13 cellular contexts compared by ENCODE assay signal in the genomic region with DNA sequence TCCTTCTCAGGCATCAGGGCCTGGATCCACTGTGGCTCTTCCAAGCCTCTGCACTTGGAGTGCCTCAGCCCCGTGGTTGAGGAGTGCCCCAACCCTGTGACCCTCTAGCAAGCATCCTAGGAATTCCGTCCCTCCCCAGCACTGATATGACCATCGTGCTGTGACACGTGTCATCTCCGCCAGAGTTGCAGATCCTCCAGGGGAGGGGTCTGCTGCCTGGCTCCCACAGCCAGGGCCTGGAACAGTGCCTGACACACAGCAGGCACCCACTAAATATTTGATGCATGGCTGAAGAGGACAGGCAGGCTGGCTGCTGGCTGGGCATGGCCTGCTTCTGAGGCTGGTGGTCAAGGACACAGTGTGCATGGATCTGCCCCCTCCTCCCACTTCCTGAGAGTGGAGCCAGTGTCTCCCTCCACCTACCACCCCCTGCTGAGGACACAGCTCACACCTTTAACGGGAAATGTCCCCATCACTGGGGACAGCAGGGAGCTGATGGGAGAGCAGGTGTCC. TPM values are rescaled to one million over a fixed set of nuclear protein-coding genes. Genes with fewer than 3 reads are reported as not detected.
A peak's percentile ranks its signal among the peaks of the same experiment; 100 is the strongest.
DNase-seq lines count a peak whose midpoint lies in the region; ATAC-seq and TF ChIP-seq lines count a peak whose summit lies in the region.
"Had no signal": no experiment of that assay in that cellular context is flagged by ENCODE, and none has a peak within 500 bp of the region (broad histone marks: within the 10 kb centered on the region; RNA-seq: fewer than 3 reads in every experiment).

No MANE protein-coding gene starts in this region.

- H3K9me3 ChIP-seq in endodermal cell (ENCODE audit: control insufficient read depth, low read length), result no peaks in the 10 kb centered on the region
- H3K9me3 ChIP-seq in upper lobe of right lung, result no peaks in the 10 kb centered on the region
- no peaks in the 10 kb centered on the region for H3K9me3 ChIP-seq in A673 (ENCODE audit: low read depth, low read length, poor library complexity, severe bottlenecking)
- H3K9me3 ChIP-seq: MG63, testis had no signal

- TF ChIP-seq CTCF in endodermal cell (conservative IDR thresholded peaks at IDR 0.05) (peak; percentile 15), upper lobe of right lung (IDR thresholded peaks at IDR 0.05) (no peak), A673 (conservative IDR thresholded peaks at IDR 0.05; ENCODE audit: low read depth, low read length) (no peak)

- no peak overlapping the region for H3K27ac Mint-ChIP-seq in activated T-cell treated with anti-CD3 and anti-CD28 coated beads, Interleukin-2, amount 50 U/mL, for 72 hours
- no peak overlapping the region for H3K27ac Mint-ChIP-seq in endodermal cell
- H3K27ac Mint-ChIP-seq in memory B cell, result no peak overlapping the region

- no peaks in the 10 kb centered on the region for H3K36me3 Mint-ChIP-seq in activated T-cell treated with anti-CD3 and anti-CD28 coated beads, Interleukin-2, amount 50 U/mL, for 4 hours (ENCODE audit: insufficient read depth)
- no peaks in the 10 kb centered on the region for H3K36me3 Mint-ChIP-seq in activated T-cell treated with anti-CD3 and anti-CD28 coated beads, Interleukin-2, amount 50 U/mL, for 72 hours (ENCODE audit: insufficient read depth in 2 of 2)
- peaks cover 4% of the 10 kb centered on the region for H3K36me3 Mint-ChIP-seq in endodermal cell (ENCODE audit: low read depth)
- H3K36me3 Mint-ChIP-seq in memory B cell, result peaks cover 2% of the 10 kb centered on the region

- no peak overlapping the region for H3K27ac ChIP-seq in endodermal cell (ENCODE audit: low read depth, low read length)
- H3K27ac ChIP-seq in upper lobe of right lung, result peak overlapping the region; percentile 42
- H3K27ac ChIP-seq in A673 (ENCODE audit: low read depth, low read length, poor library complexity, severe bottlenecking), result no peak overlapping the region
- H3K27ac ChIP-seq: testis had no signal

- no peaks in the 10 kb centered on the region for H3K9me3 Mint-ChIP-seq in activated T-cell treated with anti-CD3 and anti-CD28 coated beads, Interleukin-2, amount 50 U/mL, for 4 hours
- H3K9me3 Mint-ChIP-seq in activated T-cell treated with anti-CD3 and anti-CD28 coated beads, Interleukin-2, amount 50 U/mL, for 72 hours, result no peaks in the 10 kb centered on the region
- H3K9me3 Mint-ChIP-seq in endodermal cell, result no peaks in the 10 kb centered on the region
- H3K9me3 Mint-ChIP-seq in memory B cell, result no peaks in the 10 kb centered on the region

- peaks cover 16% of the 10 kb centered on the region for H3K4me1 Mint-ChIP-seq in activated T-cell treated with anti-CD3 and anti-CD28 coated beads, Interleukin-2, amount 50 U/mL, for 4 hours (ENCODE audit: low read depth)
- H3K4me1 Mint-ChIP-seq in activated T-cell treated with anti-CD3 and anti-CD28 coated beads, Interleukin-2, amount 50 U/mL, for 72 hours (ENCODE audit: low read depth), result peaks cover 17% of the 10 kb centered on the region
- H3K4me1 Mint-ChIP-seq in endodermal cell (peaks cover 5% of the 10 kb centered on the region), memory B cell (peaks cover 15% of the 10 kb centered on the region)

- H3K4me1 ChIP-seq in endodermal cell (ENCODE audit: control insufficient read depth, insufficient read depth, low read length) (no peaks in the 10 kb centered on the region), upper lobe of right lung (peaks cover 14% of the 10 kb centered on the region), A673 (ENCODE audit: insufficient read depth, low read length, poor library complexity, severe bottlenecking) (peaks cover 6% of the 10 kb centered on the region)

- H3K4me3 ChIP-seq in endodermal cell (ENCODE audit: low read length) (no peak overlapping the region), upper lobe of right lung (no peak overlapping the region), A673 (ENCODE audit: low read depth, low read length, poor library complexity, severe bottlenecking) (no peak overlapping the region)
- H3K4me3 ChIP-seq: MG63, testis had no signal

- H3K27me3 ChIP-seq in endodermal cell (ENCODE audit: control insufficient read depth, insufficient read depth, low read length, poor library complexity, severe bottlenecking) (no peaks in the 10 kb centered on the region), upper lobe of right lung (no peaks in the 10 kb centered on the region), A673 (replicated peaks; ENCODE audit: insufficient read depth, low read depth, low read length, poor library complexity) (no peaks in the 10 kb centered on the region)
- H3K27me3 ChIP-seq: MG63, testis had no signal

- no peaks in the 10 kb centered on the region for H3K27me3 Mint-ChIP-seq in activated T-cell treated with anti-CD3 and anti-CD28 coated beads, Interleukin-2, amount 50 U/mL, for 4 hours (ENCODE audit: low read depth)
- H3K27me3 Mint-ChIP-seq in activated T-cell treated with anti-CD3 and anti-CD28 coated beads, Interleukin-2, amount 50 U/mL, for 72 hours (ENCODE audit: low read depth), result no peaks in the 10 kb centered on the region
- H3K27me3 Mint-ChIP-seq in endodermal cell (ENCODE audit: insufficient read depth), result peaks cover 2% of the 10 kb centered on the region
- no peaks in the 10 kb centered on the region for H3K27me3 Mint-ChIP-seq in memory B cell

- no peak overlapping the region for H3K9ac ChIP-seq in endodermal cell (ENCODE audit: extremely low read depth, low read length, poor library complexity, severe bottlenecking)

- H3K36me3 ChIP-seq in endodermal cell (ENCODE audit: control insufficient read depth, insufficient read depth, low read length) (no peaks in the 10 kb centered on the region), upper lobe of right lung (no peaks in the 10 kb centered on the region), A673 (ENCODE audit: insufficient read depth, low read length, poor library complexity, severe bottlenecking) (no peaks in the 10 kb centered on the region)

- no peak for DNase-seq in activated T-cell treated with anti-CD3 and anti-CD28 coated beads, Interleukin-2, amount 50 U/mL, for 4 hours
- no peak for DNase-seq in activated T-cell treated with anti-CD3 and anti-CD28 coated beads, Interleukin-2, amount 50 U/mL, for 72 hours
- DNase-seq in endodermal cell, result no peak
- DNase-seq in memory B cell (ENCODE audit: low spot score in 2 of 2), result peak in 1 of 2 donors; percentile 10
- DNase-seq in upper lobe of right lung, result peak; percentile 68
- no peak for DNase-seq in A673 (ENCODE audit: low spot score)
- DNase-seq in superior temporal gyrus (ENCODE audit: extremely low spot score), result no peak
- no peak for DNase-seq in COR-L47 (lab: John Stamatoyannopoulos, UW)
- DNase-seq: hypothalamus, MG63, PC-3, testis had no signal

- H3K4me3 Mint-ChIP-seq in activated T-cell treated with anti-CD3 and anti-CD28 coated beads, Interleukin-2, amount 50 U/mL, for 4 hours, result peak overlapping the region; percentile 58
- H3K4me3 Mint-ChIP-seq in activated T-cell treated with anti-CD3 and anti-CD28 coated beads, Interleukin-2, amount 50 U/mL, for 72 hours, result peak overlapping the region in 1 of 2 donors; percentile 7
- H3K4me3 Mint-ChIP-seq in endodermal cell (no peak overlapping the region), memory B cell (peak overlapping the region; percentile 21)

- no peak for ATAC-seq in activated T-cell treated with anti-CD3 and anti-CD28 coated beads, Interleukin-2, amount 50 U/mL, for 4 hours
- ATAC-seq in activated T-cell treated with anti-CD3 and anti-CD28 coated beads, Interleukin-2, amount 50 U/mL, for 72 hours (replicated peaks in 1 of 2), result no peak
- ATAC-seq in memory B cell (ENCODE audit: low read depth) (no peak), upper lobe of right lung (peak; percentile 38)
- ATAC-seq: esophagus mucosa, PC-3 had no signal

- CTCF ChIA-PET in A673 (lab: Charles Lee), result no interaction called here

- intact Hi-C loops in upper lobe of right lung (cut with DNase I) (no loop called here), A673 (cut with micrococcal nuclease; ENCODE audit: unreplicated experiment) (no loop called here)

- no TSS peak for BruUV-seq in A673 (replicated peaks; lab: Mats Ljungman, UMichigan)

- 75 to 92% methylated on average over 2 to 6 of the region's 6 CpGs for WGBS in endodermal cell (ENCODE audit: insufficient coverage in 1 of 2, insufficient read length in 1 of 2), 2 experiments

- POLR2A ChIA-PET in A673 (lab: Charles Lee; ENCODE audit: low non-redundant PET), result no interaction called here

RNA-seq across cellular contexts. Expression of a gene that starts 1.7 kb away (rescaled TPM):
- total RNA-seq in activated T-cell treated with anti-CD3 and anti-CD28 coated beads, Interleukin-2, amount 50 U/mL, for 4 hours, result 100 to 1,000 TPM; 205 to 227 (median 209) TPM
- total RNA-seq in activated T-cell treated with anti-CD3 and anti-CD28 coated beads, Interleukin-2, amount 50 U/mL, for 72 hours, result 100 to 1,000 TPM; 116 to 122 TPM
- total RNA-seq in endodermal cell, result 100 to 1,000 TPM; 275 to 331 TPM
- polyA plus RNA-seq in endodermal cell (2013, experiment 1 of 2), result 204 TPM
- polyA plus RNA-seq in endodermal cell (2013, experiment 2 of 2), result 188 TPM
- total RNA-seq in upper lobe of right lung, result 801 TPM
- 183 and 194 TPM in 2 replicates for total RNA-seq in A673 (2021)

RNA-seq across cellular contexts. Expression of a gene that starts 25.2 kb away (rescaled TPM):
- total RNA-seq in activated T-cell treated with anti-CD3 and anti-CD28 coated beads, Interleukin-2, amount 50 U/mL, for 4 hours, result 100 to 1,000 TPM; 119 to 127 (median 122) TPM
- total RNA-seq in activated T-cell treated with anti-CD3 and anti-CD28 coated beads, Interleukin-2, amount 50 U/mL, for 72 hours, result 10 to 100 TPM; 50.6 to 52.2 TPM
- total RNA-seq in endodermal cell, result 10 to 100 TPM; 47.2 to 51.1 TPM
- polyA plus RNA-seq in endodermal cell (2013, experiment 1 of 2), result 27.2 TPM
- 25.0 TPM for polyA plus RNA-seq in endodermal cell (2013, experiment 2 of 2)
- 40.6 TPM for total RNA-seq in upper lobe of right lung
- 41.3 and 46.8 TPM in 2 replicates for total RNA-seq in A673 (2021)
